ENCODE assay signal across 1 cellular context in the genomic region with DNA sequence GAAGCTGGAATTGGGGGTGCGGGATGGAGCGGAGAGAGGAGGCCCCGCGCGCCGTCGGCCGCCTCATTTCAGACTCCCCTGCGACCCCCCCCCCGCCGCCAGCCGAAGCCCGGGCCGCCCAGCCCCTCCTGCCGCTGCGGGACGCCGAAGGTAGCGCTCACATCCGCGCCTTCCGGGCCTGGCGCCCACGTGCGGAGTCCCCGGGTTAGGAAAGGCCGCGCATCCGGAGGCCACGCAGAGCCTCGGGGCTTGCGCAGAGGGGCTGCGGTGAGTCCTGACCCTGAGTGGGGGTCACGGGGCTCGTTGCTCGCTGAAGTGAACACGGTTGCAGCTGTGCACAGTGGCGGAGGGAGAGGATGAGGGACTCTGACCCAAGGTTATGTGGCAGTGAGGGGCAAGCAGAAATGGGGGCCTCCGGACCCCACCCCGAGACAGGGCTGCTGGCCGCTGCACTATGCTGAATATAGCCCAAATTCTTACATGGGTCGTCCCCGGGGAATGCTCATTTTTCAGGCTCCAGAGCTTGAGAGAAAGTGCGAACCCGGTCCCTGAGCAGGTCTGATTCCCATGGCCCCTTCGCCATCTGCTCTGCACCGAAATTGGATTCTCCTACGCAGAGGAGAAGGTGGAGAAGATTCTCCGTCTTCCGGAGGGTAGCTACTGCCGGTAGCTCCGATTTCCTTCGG.
TF ChIP-seq lines count a peak whose summit lies in the region.

No MANE protein-coding gene starts in this region.

TF ChIP-seq in HepG2, 621 proteins besides CTCF, POLR2A, EP300 and RAD21 (continued from another document and continues in another):
- TF ChIP-seq AGO1 (IDR thresholded peaks at IDR 0.05; ENCODE audit: low read depth, low read length, poor library complexity, severe bottlenecking) (no peak), CHCHD3 (CRISPR knock-in tag; IDR thresholded peaks at IDR 0.05) (0 out of 2 replicates have a peak, but pooled peaks have one; percentile 75), ZNF780A (CRISPR knock-in tag; IDR thresholded peaks at IDR 0.05) (no peak), NFKBIZ (CRISPR knock-in tag; IDR thresholded peaks at IDR 0.05) (no peak), SOX6 (IDR thresholded peaks at IDR 0.05) (no peak), SOX6 (CRISPR knock-in tag; IDR thresholded peaks at IDR 0.05) (no peak), HNRNPK (IDR thresholded peaks at IDR 0.05; ENCODE audit: low read depth, low read length, poor library complexity, severe bottlenecking) (peak; percentile 23), HIVEP1 (CRISPR knock-in tag; IDR thresholded peaks at IDR 0.05) (peak; percentile 51; the same call in 1 of the 2 replicates), POLR2AphosphoS2 (IDR thresholded peaks at IDR 0.05; ENCODE audit: low read depth, low read length) (no peak), MEIS1 (CRISPR knock-in tag; IDR thresholded peaks at IDR 0.05; ENCODE audit: borderline replicate concordance) (no peak), ZNF709 (CRISPR knock-in tag; IDR thresholded peaks at IDR 0.05) (peak; percentile 59; the same call in 1 of the 2 replicates), ZNF678 (CRISPR knock-in tag; IDR thresholded peaks at IDR 0.05) (no peak; the same call in 1 of the 2 replicates), MTA1 (CRISPR knock-in tag; IDR thresholded peaks at IDR 0.05; ENCODE audit: borderline replicate concordance) (no peak; the same call in 1 of the 2 replicates), MAFF (IDR thresholded peaks at IDR 0.05; ENCODE audit: low read depth, low read length) (no peak), IRF2 (CRISPR knock-in tag; IDR thresholded peaks at IDR 0.05) (no peak), HHEX (CRISPR knock-in tag; IDR thresholded peaks at IDR 0.05) (no peak), NFKB2 (CRISPR knock-in tag; IDR thresholded peaks at IDR 0.05; ENCODE audit: borderline replicate concordance) (peak; percentile 64; the same call in 1 of the 2 replicates), ZNF484 (CRISPR knock-in tag; IDR thresholded peaks at IDR 0.05; ENCODE audit: borderline replicate concordance, low read depth) (no peak), ZSCAN9 (CRISPR knock-in tag; IDR thresholded peaks at IDR 0.05; ENCODE audit: borderline replicate concordance) (no peak), PTBP1 (IDR thresholded peaks at IDR 0.05; ENCODE audit: low read depth, low read length, poor library complexity, severe bottlenecking) (no peak), ARNTL (CRISPR knock-in tag; IDR thresholded peaks at IDR 0.05) (0 out of 2 replicates have a peak, but pooled peaks have one; percentile 55), FOSL2 (CRISPR knock-in tag; IDR thresholded peaks at IDR 0.05) (peak; percentile 25; the same call in 1 of the 2 replicates), RORA (CRISPR knock-in tag; IDR thresholded peaks at IDR 0.05) (no peak), ZC3H4 (CRISPR knock-in tag; IDR thresholded peaks at IDR 0.05; ENCODE audit: borderline replicate concordance) (0 out of 2 replicates have a peak, but pooled peaks have one; percentile 37), ZNF354B (CRISPR knock-in tag; IDR thresholded peaks at IDR 0.05) (no peak), SMAD1 (CRISPR knock-in tag; IDR thresholded peaks at IDR 0.05; ENCODE audit: borderline replicate concordance, low read depth) (no peak), ZBTB7A (CRISPR knock-in tag; IDR thresholded peaks at IDR 0.05) (peak; percentile 67), AHR (CRISPR knock-in tag; IDR thresholded peaks at IDR 0.05) (peak; percentile 87; the same call in 1 of the 2 replicates), ZNF547 (CRISPR knock-in tag; IDR thresholded peaks at IDR 0.05) (peak; percentile 86), ZNF660 (CRISPR knock-in tag; IDR thresholded peaks at IDR 0.05; ENCODE audit: borderline replicate concordance, low read depth) (no peak), ZNF510 (CRISPR knock-in tag; IDR thresholded peaks at IDR 0.05; ENCODE audit: low read depth) (peak; percentile 53; the same call in 1 of the 2 replicates), NFIB (CRISPR knock-in tag; IDR thresholded peaks at IDR 0.05; ENCODE audit: borderline replicate concordance) (no peak), SAFB2 (CRISPR knock-in tag; IDR thresholded peaks at IDR 0.05; ENCODE audit: borderline replicate concordance, low read depth) (0 out of 2 replicates have a peak, but pooled peaks have one; percentile 55)
- TF ChIP-seq, protein P1, sequence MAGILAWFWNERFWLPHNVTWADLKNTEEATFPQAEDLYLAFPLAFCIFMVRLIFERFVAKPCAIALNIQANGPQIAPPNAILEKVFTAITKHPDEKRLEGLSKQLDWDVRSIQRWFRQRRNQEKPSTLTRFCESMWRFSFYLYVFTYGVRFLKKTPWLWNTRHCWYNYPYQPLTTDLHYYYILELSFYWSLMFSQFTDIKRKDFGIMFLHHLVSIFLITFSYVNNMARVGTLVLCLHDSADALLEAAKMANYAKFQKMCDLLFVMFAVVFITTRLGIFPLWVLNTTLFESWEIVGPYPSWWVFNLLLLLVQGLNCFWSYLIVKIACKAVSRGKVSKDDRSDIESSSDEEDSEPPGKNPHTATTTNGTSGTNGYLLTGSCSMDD (CRISPR knock-in tag; IDR thresholded peaks at IDR 0.05) = no peak
- TF ChIP-seq, protein P2, sequence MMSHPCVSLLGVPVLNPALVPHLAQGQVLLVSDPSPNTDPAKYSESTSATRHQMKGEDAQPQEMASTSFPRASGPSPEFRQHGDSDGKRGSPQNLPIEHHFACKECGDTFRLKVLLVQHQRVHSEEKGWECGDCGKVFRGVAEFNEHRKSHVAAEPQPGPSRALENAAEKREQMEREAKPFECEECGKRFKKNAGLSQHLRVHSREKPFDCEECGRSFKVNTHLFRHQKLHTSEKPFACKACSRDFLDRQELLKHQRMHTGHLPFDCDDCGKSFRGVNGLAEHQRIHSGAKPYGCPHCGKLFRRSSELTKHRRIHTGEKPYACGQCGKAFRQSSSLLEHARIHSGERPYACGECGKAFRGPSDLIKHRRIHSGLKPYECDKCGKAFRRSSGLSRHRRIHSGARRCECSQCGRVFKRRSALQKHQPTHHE (CRISPR knock-in tag; IDR thresholded peaks at IDR 0.05; ENCODE audit: borderline replicate concordance) = no peak
- TF ChIP-seq, protein P3, sequence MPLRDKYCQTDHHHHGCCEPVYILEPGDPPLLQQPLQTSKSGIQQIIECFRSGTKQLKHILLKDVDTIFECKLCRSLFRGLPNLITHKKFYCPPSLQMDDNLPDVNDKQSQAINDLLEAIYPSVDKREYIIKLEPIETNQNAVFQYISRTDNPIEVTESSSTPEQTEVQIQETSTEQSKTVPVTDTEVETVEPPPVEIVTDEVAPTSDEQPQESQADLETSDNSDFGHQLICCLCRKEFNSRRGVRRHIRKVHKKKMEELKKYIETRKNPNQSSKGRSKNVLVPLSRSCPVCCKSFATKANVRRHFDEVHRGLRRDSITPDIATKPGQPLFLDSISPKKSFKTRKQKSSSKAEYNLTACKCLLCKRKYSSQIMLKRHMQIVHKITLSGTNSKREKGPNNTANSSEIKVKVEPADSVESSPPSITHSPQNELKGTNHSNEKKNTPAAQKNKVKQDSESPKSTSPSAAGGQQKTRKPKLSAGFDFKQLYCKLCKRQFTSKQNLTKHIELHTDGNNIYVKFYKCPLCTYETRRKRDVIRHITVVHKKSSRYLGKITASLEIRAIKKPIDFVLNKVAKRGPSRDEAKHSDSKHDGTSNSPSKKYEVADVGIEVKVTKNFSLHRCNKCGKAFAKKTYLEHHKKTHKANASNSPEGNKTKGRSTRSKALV (CRISPR knock-in tag; IDR thresholded peaks at IDR 0.05) = no peak
- TF ChIP-seq, protein P4, sequence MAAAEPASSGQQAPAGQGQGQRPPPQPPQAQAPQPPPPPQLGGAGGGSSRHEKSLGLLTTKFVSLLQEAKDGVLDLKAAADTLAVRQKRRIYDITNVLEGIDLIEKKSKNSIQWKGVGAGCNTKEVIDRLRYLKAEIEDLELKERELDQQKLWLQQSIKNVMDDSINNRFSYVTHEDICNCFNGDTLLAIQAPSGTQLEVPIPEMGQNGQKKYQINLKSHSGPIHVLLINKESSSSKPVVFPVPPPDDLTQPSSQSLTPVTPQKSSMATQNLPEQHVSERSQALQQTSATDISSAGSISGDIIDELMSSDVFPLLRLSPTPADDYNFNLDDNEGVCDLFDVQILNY (CRISPR knock-in tag; conservative IDR thresholded peaks at IDR 0.05) = no peak
- TF ChIP-seq, protein P5, sequence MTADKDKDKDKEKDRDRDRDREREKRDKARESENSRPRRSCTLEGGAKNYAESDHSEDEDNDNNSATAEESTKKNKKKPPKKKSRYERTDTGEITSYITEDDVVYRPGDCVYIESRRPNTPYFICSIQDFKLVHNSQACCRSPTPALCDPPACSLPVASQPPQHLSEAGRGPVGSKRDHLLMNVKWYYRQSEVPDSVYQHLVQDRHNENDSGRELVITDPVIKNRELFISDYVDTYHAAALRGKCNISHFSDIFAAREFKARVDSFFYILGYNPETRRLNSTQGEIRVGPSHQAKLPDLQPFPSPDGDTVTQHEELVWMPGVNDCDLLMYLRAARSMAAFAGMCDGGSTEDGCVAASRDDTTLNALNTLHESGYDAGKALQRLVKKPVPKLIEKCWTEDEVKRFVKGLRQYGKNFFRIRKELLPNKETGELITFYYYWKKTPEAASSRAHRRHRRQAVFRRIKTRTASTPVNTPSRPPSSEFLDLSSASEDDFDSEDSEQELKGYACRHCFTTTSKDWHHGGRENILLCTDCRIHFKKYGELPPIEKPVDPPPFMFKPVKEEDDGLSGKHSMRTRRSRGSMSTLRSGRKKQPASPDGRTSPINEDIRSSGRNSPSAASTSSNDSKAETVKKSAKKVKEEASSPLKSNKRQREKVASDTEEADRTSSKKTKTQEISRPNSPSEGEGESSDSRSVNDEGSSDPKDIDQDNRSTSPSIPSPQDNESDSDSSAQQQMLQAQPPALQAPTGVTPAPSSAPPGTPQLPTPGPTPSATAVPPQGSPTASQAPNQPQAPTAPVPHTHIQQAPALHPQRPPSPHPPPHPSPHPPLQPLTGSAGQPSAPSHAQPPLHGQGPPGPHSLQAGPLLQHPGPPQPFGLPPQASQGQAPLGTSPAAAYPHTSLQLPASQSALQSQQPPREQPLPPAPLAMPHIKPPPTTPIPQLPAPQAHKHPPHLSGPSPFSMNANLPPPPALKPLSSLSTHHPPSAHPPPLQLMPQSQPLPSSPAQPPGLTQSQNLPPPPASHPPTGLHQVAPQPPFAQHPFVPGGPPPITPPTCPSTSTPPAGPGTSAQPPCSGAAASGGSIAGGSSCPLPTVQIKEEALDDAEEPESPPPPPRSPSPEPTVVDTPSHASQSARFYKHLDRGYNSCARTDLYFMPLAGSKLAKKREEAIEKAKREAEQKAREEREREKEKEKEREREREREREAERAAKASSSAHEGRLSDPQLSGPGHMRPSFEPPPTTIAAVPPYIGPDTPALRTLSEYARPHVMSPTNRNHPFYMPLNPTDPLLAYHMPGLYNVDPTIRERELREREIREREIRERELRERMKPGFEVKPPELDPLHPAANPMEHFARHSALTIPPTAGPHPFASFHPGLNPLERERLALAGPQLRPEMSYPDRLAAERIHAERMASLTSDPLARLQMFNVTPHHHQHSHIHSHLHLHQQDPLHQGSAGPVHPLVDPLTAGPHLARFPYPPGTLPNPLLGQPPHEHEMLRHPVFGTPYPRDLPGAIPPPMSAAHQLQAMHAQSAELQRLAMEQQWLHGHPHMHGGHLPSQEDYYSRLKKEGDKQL (CRISPR knock-in tag; IDR thresholded peaks at IDR 0.05; ENCODE audit: low read depth) = no peak
- TF ChIP-seq, protein P6, sequence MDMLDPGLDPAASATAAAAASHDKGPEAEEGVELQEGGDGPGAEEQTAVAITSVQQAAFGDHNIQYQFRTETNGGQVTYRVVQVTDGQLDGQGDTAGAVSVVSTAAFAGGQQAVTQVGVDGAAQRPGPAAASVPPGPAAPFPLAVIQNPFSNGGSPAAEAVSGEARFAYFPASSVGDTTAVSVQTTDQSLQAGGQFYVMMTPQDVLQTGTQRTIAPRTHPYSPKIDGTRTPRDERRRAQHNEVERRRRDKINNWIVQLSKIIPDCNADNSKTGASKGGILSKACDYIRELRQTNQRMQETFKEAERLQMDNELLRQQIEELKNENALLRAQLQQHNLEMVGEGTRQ (IDR thresholded peaks at IDR 0.05; ENCODE audit: low read depth, low read length) = no peak
- TF ChIP-seq, protein P6 (CRISPR knock-in tag; IDR thresholded peaks at IDR 0.05; ENCODE audit: borderline replicate concordance) = no peak
- TF ChIP-seq, protein P7, sequence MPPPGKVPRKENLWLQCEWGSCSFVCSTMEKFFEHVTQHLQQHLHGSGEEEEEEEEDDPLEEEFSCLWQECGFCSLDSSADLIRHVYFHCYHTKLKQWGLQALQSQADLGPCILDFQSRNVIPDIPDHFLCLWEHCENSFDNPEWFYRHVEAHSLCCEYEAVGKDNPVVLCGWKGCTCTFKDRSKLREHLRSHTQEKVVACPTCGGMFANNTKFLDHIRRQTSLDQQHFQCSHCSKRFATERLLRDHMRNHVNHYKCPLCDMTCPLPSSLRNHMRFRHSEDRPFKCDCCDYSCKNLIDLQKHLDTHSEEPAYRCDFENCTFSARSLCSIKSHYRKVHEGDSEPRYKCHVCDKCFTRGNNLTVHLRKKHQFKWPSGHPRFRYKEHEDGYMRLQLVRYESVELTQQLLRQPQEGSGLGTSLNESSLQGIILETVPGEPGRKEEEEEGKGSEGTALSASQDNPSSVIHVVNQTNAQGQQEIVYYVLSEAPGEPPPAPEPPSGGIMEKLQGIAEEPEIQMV (CRISPR knock-in tag; IDR thresholded peaks at IDR 0.05; ENCODE audit: low read depth) = no peak
- TF ChIP-seq, protein P8, sequence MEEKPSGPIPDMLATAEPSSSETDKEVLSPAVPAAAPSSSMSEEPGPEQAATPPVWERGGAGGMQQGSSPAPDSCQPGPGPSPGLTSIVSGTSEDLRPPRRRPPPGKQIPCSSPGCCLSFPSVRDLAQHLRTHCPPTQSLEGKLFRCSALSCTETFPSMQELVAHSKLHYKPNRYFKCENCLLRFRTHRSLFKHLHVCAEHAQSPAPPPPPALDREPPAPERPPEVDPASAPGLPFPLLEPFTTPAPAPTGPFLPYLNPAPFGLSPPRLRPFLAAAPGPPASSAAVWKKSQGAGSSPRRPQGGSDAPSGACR (CRISPR knock-in tag; IDR thresholded peaks at IDR 0.05) = 0 out of 2 replicates have a peak, but pooled peaks have one; percentile 35
- TF ChIP-seq, protein P9, sequence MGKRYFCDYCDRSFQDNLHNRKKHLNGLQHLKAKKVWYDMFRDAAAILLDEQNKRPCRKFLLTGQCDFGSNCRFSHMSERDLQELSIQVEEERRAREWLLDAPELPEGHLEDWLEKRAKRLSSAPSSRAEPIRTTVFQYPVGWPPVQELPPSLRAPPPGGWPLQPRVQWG (CRISPR knock-in tag; IDR thresholded peaks at IDR 0.05; ENCODE audit: borderline replicate concordance, low read depth) = no peak
